ENCODE assay signal across 16 cellular contexts in the genomic region with DNA sequence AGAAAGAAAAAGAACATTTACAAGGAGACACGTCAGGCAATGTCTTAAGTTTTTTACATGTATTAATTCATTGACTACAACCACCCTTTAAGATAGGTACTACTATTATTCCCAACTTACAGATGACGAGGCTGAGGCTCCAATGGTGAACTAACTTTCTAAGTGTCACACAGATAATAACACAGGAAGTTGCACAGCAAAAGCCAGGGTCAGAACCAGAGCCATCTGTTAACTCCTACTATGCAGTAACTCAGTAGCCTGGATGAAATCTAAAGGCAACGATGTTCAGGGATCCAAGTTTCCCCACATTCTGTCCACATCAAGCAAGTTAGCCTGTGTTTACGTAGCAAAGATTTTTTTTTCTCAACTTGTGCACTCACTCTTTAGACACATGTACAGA.
A peak's percentile ranks its signal among the peaks of the same experiment; 100 is the strongest.
DNase-seq lines count a peak whose midpoint lies in the region; ATAC-seq, FAIRE-seq and TF ChIP-seq lines count a peak whose summit lies in the region.
"Had no signal": no experiment of that assay in that cellular context is flagged by ENCODE, and none has a peak within 500 bp of the region (broad histone marks: within the 10 kb centered on the region; RNA-seq: fewer than 3 reads in every experiment).

No MANE protein-coding gene starts in this region.

- H3K4me2 ChIP-seq in BLaER1 treated with 17β-estradiol and CSF1 and Interleukin-3, amounts not matched to agents 10 nM and 100 nM, result peak overlapping the region; percentile 71 to 82 (median 77)
- H3K4me2 ChIP-seq in DOHH2 (ENCODE audit: low read length) (peak overlapping the region; percentile 53), GM12878 (ENCODE audit: control insufficient read depth, insufficient read depth) (no peak overlapping the region)

- H3K4me1 ChIP-seq in BLaER1 treated with 17β-estradiol and CSF1 and Interleukin-3, amounts not matched to agents 10 nM and 100 nM, result peaks cover 26 to 62% (median 44%) of the 10 kb centered on the region in 10 experiments
- H3K4me1 ChIP-seq in DOHH2 (ENCODE audit: control insufficient read depth, low read length), result peaks cover 82% of the 10 kb centered on the region
- H3K4me1 ChIP-seq in GM12878 (ENCODE audit: control insufficient read depth, insufficient read depth, low read length), result peaks cover 11% of the 10 kb centered on the region

- no peaks in the 10 kb centered on the region for H3K9me2 ChIP-seq in DOHH2 (replicated peaks; ENCODE audit: control insufficient read depth, low read length)

- peak; percentile 37 for DNase-seq in NCI-H69 (lab: John Stamatoyannopoulos, UW)
- no peak for DNase-seq in GM12878 (ENCODE audit: low read depth, low spot score)
- DNase-seq in chondrocyte (ENCODE audit: low spot score), result no peak
- DNase-seq in CD14-positive monocyte (ENCODE audit: low spot score), result no peak
- DNase-seq: activated CD4-positive, CD25-positive, alpha-beta regulatory T cell; activated T-cell treated with anti-CD3 and anti-CD28 coated beads for 4 hours; endodermal cell; left ventricle myocardium inferior; posterior cingulate gyrus; stimulated activated naive B cell treated with anti-CD40 and anti-IgM and Interleukin-4, amounts not matched to agents 10 μg/mL and 1 μg/mL and 100 μg/mL, for 72 hours; transverse colon had no signal

- no peak for TF ChIP-seq POLR2A in GM12878 (IDR thresholded peaks at IDR 0.05; ENCODE audit: low read depth, low read length)

- ATAC-seq in GM12878 (no peak), GM19397 (IDR thresholded peaks at IDR 0.05; ENCODE audit: unreplicated experiment) (no peak), GM19452 (IDR thresholded peaks at IDR 0.05; ENCODE audit: unreplicated experiment) (no peak)
- ATAC-seq: stimulated activated naive B cell treated with anti-CD40 and anti-IgM and Interleukin-4, amounts not matched to agents 10 μg/mL and 1 μg/mL and 100 μg/mL, for 72 hours had no signal

- H3K9me3 ChIP-seq in BLaER1 treated with 17β-estradiol and CSF1 and Interleukin-3, amounts not matched to agents 10 nM and 100 nM (replicated peaks in 1 of 11), result peaks cover 3 to 31% (median 23%) of the 10 kb centered on the region in 11 experiments; a peak in 16 of 22 replicates
- H3K9me3 ChIP-seq in DOHH2 (ENCODE audit: control insufficient read depth, insufficient read depth, low read length) (no peaks in the 10 kb centered on the region), GM12878 (replicated peaks; ENCODE audit: control insufficient read depth, insufficient read depth, low read length) (no peaks in the 10 kb centered on the region; the same call in 2 of the 3 replicates)
- H3K9me3 ChIP-seq: left ventricle myocardium inferior, transverse colon had no signal

- TF ChIP-seq CTCF in DOHH2 (IDR thresholded peaks at IDR 0.05; ENCODE audit: low read depth, low read length, poor library complexity, severe bottlenecking) (no peak), GM12878 (IDR thresholded peaks at IDR 0.05 in 2 of 3, conservative IDR thresholded peaks at IDR 0.05 in 1 of 3; ENCODE audit: control insufficient read depth in 2 of 3, extremely low read depth in 1 of 3, insufficient read depth in 1 of 3, low read depth in 3 of 3, low read length in 3 of 3) (no peak), chondrocyte (IDR thresholded peaks at IDR 0.05) (no peak), CD14-positive monocyte (IDR thresholded peaks at IDR 0.05) (no peak)

- H3K27ac ChIP-seq in BLaER1 treated with 17β-estradiol and CSF1 and Interleukin-3, amounts not matched to agents 10 nM and 100 nM, result peak overlapping the region in 9 of 11 experiments; percentile 34 to 79 (median 69); a peak in 16 of 22 replicates
- peak overlapping the region; percentile 54 for H3K27ac ChIP-seq in DOHH2 (ENCODE audit: low read depth, low read length)
- H3K27ac ChIP-seq in GM12878 (ENCODE audit: control insufficient read depth, insufficient read depth), result no peak overlapping the region
- H3K27ac ChIP-seq: C4-2B, transverse colon had no signal

- H2AFZ ChIP-seq in GM12878 (ENCODE audit: control insufficient read depth, low read depth, low read length), result 0 out of 2 replicates have a peak overlapping the region, but pooled peaks have one; percentile 17

- 93% methylated on average over 4 of the region's 4 CpGs for WGBS in GM12878 (ENCODE audit: insufficient coverage, insufficient replicate concordance, low lambda C conversion rate, missing lambda C conversion rate)

- H3K4me3 Mint-ChIP-seq in chondrocyte (ENCODE audit: unreplicated experiment) (no peak overlapping the region), CD14-positive monocyte (no peak overlapping the region)
- H3K4me3 Mint-ChIP-seq: endodermal cell had no signal

- BruUV-seq in GM12878 (replicated peaks; lab: Mats Ljungman, UMichigan), result no TSS peak

- H3K36me3 Mint-ChIP-seq in chondrocyte (ENCODE audit: low read depth), result no peaks in the 10 kb centered on the region
- H3K36me3 Mint-ChIP-seq in CD14-positive monocyte, result no peaks in the 10 kb centered on the region
- H3K36me3 Mint-ChIP-seq: stimulated activated naive B cell treated with anti-CD40 and anti-IgM and Interleukin-4, amounts not matched to agents 10 μg/mL and 1 μg/mL and 100 μg/mL, for 72 hours had no signal

- no peak for TF ChIP-seq EP300 in GM12878 (IDR thresholded peaks at IDR 0.05; ENCODE audit: borderline replicate concordance in 1 of 2, control insufficient read depth in 1 of 2, low read depth in 2 of 2, low read length in 2 of 2)

- CTCF ChIA-PET in GM12878 (lab: Yijun Ruan, JAX), result interaction anchor here (0.8 to 1.7 kb wide), 3 partner anchors 10 to 233 kb away, joined by 3 to 4 read pairs (median 4); no protein-coding TSS in a partner anchor

- no peak for FAIRE-seq in GM12878 (lab: Jason Lieb, UNC)

- intact Hi-C loops in GM12878 (cut with micrococcal nuclease; ENCODE audit: unreplicated experiment) (no loop called here), CD14-positive monocyte (cut with micrococcal nuclease) (no loop called here)

- no peaks in the 10 kb centered on the region for H3K36me3 ChIP-seq in BLaER1 treated with 17β-estradiol and CSF1 and Interleukin-3, amounts not matched to agents 10 nM and 100 nM
- H3K36me3 ChIP-seq in DOHH2 (ENCODE audit: control insufficient read depth, low read length) (peaks cover 5% of the 10 kb centered on the region; the same call in 1 of the 2 replicates), GM12878 (ENCODE audit: control insufficient read depth in 2 of 2, insufficient read depth in 2 of 2, low read length in 1 of 2) (no peaks in the 10 kb centered on the region)
- H3K36me3 ChIP-seq: left ventricle myocardium inferior, transverse colon had no signal

- H3K9ac ChIP-seq in BLaER1 treated with 17β-estradiol and CSF1 and Interleukin-3, amounts not matched to agents 10 nM and 100 nM, result peak overlapping the region in 6 of 11 experiments; percentile 38 to 67 (median 56); a peak in 9 of 22 replicates
- H3K9ac ChIP-seq in GM12878 (ENCODE audit: control insufficient read depth, insufficient read depth, low read length), result no peak overlapping the region

- H3K9me3 Mint-ChIP-seq in chondrocyte (ENCODE audit: low read depth) (no peaks in the 10 kb centered on the region), CD14-positive monocyte (peaks cover 0 to 5% (median under 1%) of the 10 kb centered on the region in 7 donors)
- H3K9me3 Mint-ChIP-seq: endodermal cell had no signal

- H3K27me3 ChIP-seq in BLaER1 treated with 17β-estradiol and CSF1 and Interleukin-3, amounts not matched to agents 10 nM and 100 nM, result no peaks in the 10 kb centered on the region
- H3K27me3 ChIP-seq in DOHH2 (ENCODE audit: control insufficient read depth, low read length), result no peaks in the 10 kb centered on the region
- H3K27me3 ChIP-seq in GM12878 (replicated peaks in 1 of 2; ENCODE audit: control insufficient read depth in 2 of 2, insufficient read depth in 2 of 2, low read length in 1 of 2), result no peaks in the 10 kb centered on the region
- H3K27me3 ChIP-seq: transverse colon had no signal

- H3K4me3 ChIP-seq in BLaER1 treated with 17β-estradiol and CSF1 and Interleukin-3, amounts not matched to agents 10 nM and 100 nM, result peak overlapping the region in 6 of 10 experiments; percentile 18 to 36 (median 34); a peak in 7 of 20 replicates
- H3K4me3 ChIP-seq in DOHH2 (ENCODE audit: low read length) (peak overlapping the region; percentile 30), GM12878 (no peak overlapping the region)
- H3K4me3 ChIP-seq: left ventricle myocardium inferior, transverse colon had no signal

- TF ChIP-seq RAD21 in GM12878 (IDR thresholded peaks at IDR 0.05; ENCODE audit: insufficient read depth, low read depth, low read length), result no peak

- RAD21 ChIA-PET in GM12878 (lab: Charles Lee; ENCODE audit: unreplicated experiment), result interaction anchor here (1.7 to 1.8 kb wide), 3 partner anchors 74 to 142 kb away, joined by 5 to 20 read pairs (median 8); no protein-coding TSS in a partner anchor

- POLR2A ChIA-PET in GM12878 (lab: Charles Lee), result interaction anchor here (0.7 to 2.1 kb wide), 2 partner anchors 68 to 73 kb away, joined by 3 to 5 read pairs; no protein-coding TSS in a partner anchor

- H3K79me2 ChIP-seq in DOHH2 (ENCODE audit: control insufficient read depth, low read length) (peaks cover 42% of the 10 kb centered on the region), GM12878 (ENCODE audit: control insufficient read depth, insufficient read depth, low read length) (no peaks in the 10 kb centered on the region)

- H4K20me1 ChIP-seq in BLaER1 treated with 17β-estradiol and CSF1 and Interleukin-3, amounts not matched to agents 10 nM and 100 nM, result no peaks in the 10 kb centered on the region
- no peaks in the 10 kb centered on the region for H4K20me1 ChIP-seq in DOHH2 (ENCODE audit: control insufficient read depth, insufficient read depth, low read depth, low read length)
- no peaks in the 10 kb centered on the region for H4K20me1 ChIP-seq in GM12878 (ENCODE audit: control insufficient read depth, insufficient read depth)

- peaks cover 27% of the 10 kb centered on the region for H3K4me1 Mint-ChIP-seq in chondrocyte (ENCODE audit: low read depth)
- H3K4me1 Mint-ChIP-seq in CD14-positive monocyte, result peaks cover 21% of the 10 kb centered on the region
- H3K4me1 Mint-ChIP-seq: endodermal cell had no signal

- H3K27me3 Mint-ChIP-seq in chondrocyte (ENCODE audit: low read depth) (no peaks in the 10 kb centered on the region), CD14-positive monocyte (ENCODE audit: low read depth in 3 of 3) (peaks cover 0 to 2% (median 1%) of the 10 kb centered on the region in 3 donors)
- H3K27me3 Mint-ChIP-seq: stimulated activated naive B cell treated with anti-CD40 and anti-IgM and Interleukin-4, amounts not matched to agents 10 μg/mL and 1 μg/mL and 100 μg/mL, for 72 hours had no signal

- no peak overlapping the region for H3K27ac Mint-ChIP-seq in chondrocyte (ENCODE audit: unreplicated experiment)
- H3K27ac Mint-ChIP-seq in CD14-positive monocyte, result no peak overlapping the region
- H3K27ac Mint-ChIP-seq: endodermal cell had no signal

- in situ Hi-C loops in GM12878 (cut with MboI), result no loop called here

- SMC1A ChIA-PET in GM12878 (lab: Charles Lee; ENCODE audit: uncharacterized antibody, unreplicated experiment), result interaction anchor here (0.6 to 2.6 kb wide), 4 partner anchors 25 to 407 kb away, joined by 3 to 10 read pairs (median 8); no protein-coding TSS in a partner anchor

- peaks cover 9% of the 10 kb centered on the region for H3F3A ChIP-seq in DOHH2 (ENCODE audit: control insufficient read depth, insufficient read depth)
